Comparison of ENCODE assay signal across 8 cellular contexts in the genomic region with DNA sequence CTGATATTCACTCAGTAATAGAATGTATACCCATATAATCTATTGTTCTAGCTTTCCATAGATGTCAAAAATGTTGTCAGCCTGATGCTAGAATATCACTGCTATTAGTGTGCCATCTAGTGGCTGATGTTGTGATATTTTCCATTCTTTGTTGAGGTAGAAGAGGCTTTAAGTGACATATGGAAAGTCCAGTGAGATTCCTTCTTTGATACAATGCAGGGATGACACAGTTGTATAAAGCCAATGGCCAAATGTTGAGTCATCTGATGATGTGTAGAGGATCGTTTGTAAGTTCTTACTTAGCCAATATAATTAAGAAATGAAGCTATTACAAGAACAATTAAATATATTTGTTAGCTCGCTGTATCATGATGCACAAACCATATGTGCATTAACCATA. TPM values are rescaled to one million over a fixed set of nuclear protein-coding genes. Genes with fewer than 3 reads are reported as not detected.
DNase-seq lines count a peak whose midpoint lies in the region; ATAC-seq and TF ChIP-seq lines count a peak whose summit lies in the region.

No MANE protein-coding gene starts in this region.

- H3K9me3 ChIP-seq in HAP-1, result no peaks in the 10 kb centered on the region

- no peaks in the 10 kb centered on the region for H3K36me3 ChIP-seq in HAP-1 (replicated peaks)

- H3K27me3 ChIP-seq in HAP-1 (ENCODE audit: low read depth), result no peaks in the 10 kb centered on the region

- no peak overlapping the region for H3K4me3 ChIP-seq in HAP-1
- no peak overlapping the region for H3K4me3 ChIP-seq in astrocyte of the cerebellum (ENCODE audit: low read depth, low read length)

- ATAC-seq in stimulated activated naive CD8-positive, alpha-beta T cell treated with anti-CD3 and anti-CD28 coated beads, Interleukin-15, Interleukin-2, amounts not matched to agents 100 U/mL and 50 U/mL, for 24 hours, result peak; percentile 86
- ATAC-seq in HG02840 (IDR thresholded peaks at IDR 0.05; ENCODE audit: low FRiP score, unreplicated experiment) (no peak), HG03521 (IDR thresholded peaks at IDR 0.05; ENCODE audit: unreplicated experiment) (no peak)

- TF ChIP-seq CTCF in astrocyte of the cerebellum (IDR thresholded peaks at IDR 0.05; ENCODE audit: low read depth, low read length, missing control alignments), result peak; percentile 48

- H3K4me1 ChIP-seq in HAP-1, result no peaks in the 10 kb centered on the region

- in situ Hi-C loops in HAP-1 (cut with MboI; ENCODE audit: low sequenced_read_pairs) (loop anchor here (25.0 kb wide), 1 partner anchor 684 kb away; no protein-coding TSS in a partner anchor), astrocyte of the cerebellum (cut with HindIII; ENCODE audit: low sequenced_read_pairs) (no loop called here)

- peak; percentile 48 for DNase-seq in D341Med (ENCODE audit: low spot score)
- peak; percentile 22 to 35 for DNase-seq in HAP-1 (ENCODE audit: low spot score in 2 of 2)
- DNase-seq in NCI-H460 (ENCODE audit: extremely low read depth, low read depth), result peak; percentile 69
- peak; percentile 78 for DNase-seq in astrocyte of the cerebellum (ENCODE audit: low read depth)
- peak; percentile 39 for DNase-seq in iPS-NIHi7 (ENCODE audit: extremely low spot score)
- DNase-seq in stimulated activated naive CD8-positive, alpha-beta T cell treated with anti-CD3 and anti-CD28 coated beads, Interleukin-15, Interleukin-2, amounts not matched to agents 100 U/mL and 50 U/mL, for 24 hours, result no peak

RNA-seq across cellular contexts. Expression of a gene that starts 58.1 kb away (rescaled TPM):
- total RNA-seq in NCI-H460 (2014; rRNA removed; shearing (Covaris generic)), result 1.8 and 2.5 TPM in 2 replicates
- polyA plus RNA-seq in NCI-H460 (2014; cell fraction: nucleus; rRNA removed), result 2.7 and 4.9 TPM in 2 replicates

RNA-seq across cellular contexts. Expression of a gene that starts 58.5 kb away (rescaled TPM):
- total RNA-seq in NCI-H460 (2014; rRNA removed; shearing (Covaris generic)), result 14.9 and 17.4 TPM in 2 replicates
- polyA plus RNA-seq in NCI-H460 (2014; cell fraction: nucleus; rRNA removed), result 10.2 and 13.6 TPM in 2 replicates
